ENCODE assay signal across 19 cellular contexts in genomic region chr21:31030367-31031106, GRCh38. TPM values are rescaled to one million over a fixed set of nuclear protein-coding genes. Genes with fewer than 3 reads are reported as not detected.
DNase-seq lines count a peak whose midpoint lies in the region; ATAC-seq and TF ChIP-seq lines count a peak whose summit lies in the region.
"Had no signal": no experiment of that assay in that cellular context is flagged by ENCODE, and none has a peak within 500 bp of the region (broad histone marks: within the 10 kb centered on the region; RNA-seq: fewer than 3 reads in every experiment).

No MANE protein-coding gene starts in this region.

- H3K4me3 ChIP-seq in brain microvascular endothelial cell (ENCODE audit: low read depth, low read length) (no peak overlapping the region), GM23248 (no peak overlapping the region)

- H3K9me2 ChIP-seq in GM23248 (ENCODE audit: insufficient read depth): no peaks in the 10 kb centered on the region

- DNase-seq in NCI-H69 (lab: John Stamatoyannopoulos, UW) (peak; percentile 44), brain microvascular endothelial cell (no peak), germinal center (ENCODE audit: low spot score) (no peak), GM23248 (no peak), LoVo (ENCODE audit: low spot score) (no peak)
- DNase-seq: activated CD8-positive, alpha-beta T cell treated with anti-CD3 and anti-CD28 coated beads for 36 hours; activated naive CD4-positive, alpha-beta T cell treated with anti-CD3 and anti-CD28 coated beads, Interleukin-2, amount 10 ng/mL, durations not matched to agents 7 days and 5 days; cerebellar nuclear complex; GF-D8; H9; IMR-90; NCI-H187 treated with DMSO at 0.1 percent for 48 hours had no signal

- ATAC-seq in GM18511 (IDR thresholded peaks at IDR 0.05; ENCODE audit: unreplicated experiment): peak; percentile 87
- peak; percentile 86 for ATAC-seq in GM21367 (IDR thresholded peaks at IDR 0.05; ENCODE audit: unreplicated experiment)
- ATAC-seq in HG02973 (IDR thresholded peaks at IDR 0.05; ENCODE audit: unreplicated experiment): peak; percentile 82
- ATAC-seq: activated CD8-positive, alpha-beta T cell treated with anti-CD3 and anti-CD28 coated beads for 36 hours had no signal

- no peaks in the 10 kb centered on the region for H3K9me3 ChIP-seq in GM23248 (ENCODE audit: low read depth)

- H3K4me1 ChIP-seq in GM23248 (ENCODE audit: insufficient read depth): no peaks in the 10 kb centered on the region
- H3K4me1 ChIP-seq: parathyroid adenoma had no signal

- H3K27me3 ChIP-seq in brain microvascular endothelial cell (replicated peaks): no peaks in the 10 kb centered on the region
- H3K27me3 ChIP-seq in GM23248 (replicated peaks; ENCODE audit: insufficient read depth): no peaks in the 10 kb centered on the region

- no peak overlapping the region for H3K27ac ChIP-seq in brain microvascular endothelial cell
- no peak overlapping the region for H3K27ac ChIP-seq in GM23248
- H3K27ac ChIP-seq: parathyroid adenoma had no signal

- H3K9ac ChIP-seq in GM23248: no peak overlapping the region
- H3K9ac ChIP-seq: parathyroid adenoma had no signal

- no peaks in the 10 kb centered on the region for H4K20me1 ChIP-seq in GM23248 (ENCODE audit: insufficient read depth)

- H3K79me2 ChIP-seq in GM23248 (ENCODE audit: insufficient read depth): no peaks in the 10 kb centered on the region
- H3K79me2 ChIP-seq: parathyroid adenoma had no signal

- no peak overlapping the region for H3K4me2 ChIP-seq in GM23248 (ENCODE audit: unreplicated experiment)

- in situ Hi-C loops in brain microvascular endothelial cell (cut with HindIII; ENCODE audit: low pct_ligation_motif_present, low sequenced_read_pairs) (no loop called here), GM23248 (cut with MboI) (no loop called here)

- H2AFZ ChIP-seq in GM23248: no peak overlapping the region
- H2AFZ ChIP-seq: parathyroid adenoma had no signal

- no peaks in the 10 kb centered on the region for H3F3A ChIP-seq in GM23248 (ENCODE audit: insufficient read depth)

- 26 to 28% methylated on average over 3 of the region's 3 CpGs for WGBS in GM23248 (ENCODE audit: low coverage in 1 of 2, low lambda C conversion rate in 2 of 2, missing lambda C conversion rate in 2 of 2), 2 experiments

- TF ChIP-seq CTCF in brain microvascular endothelial cell (IDR thresholded peaks at IDR 0.05; ENCODE audit: low read depth, low read length, missing control alignments): no peak

- H3K36me3 ChIP-seq in brain microvascular endothelial cell (replicated peaks) (no peaks in the 10 kb centered on the region), GM23248 (ENCODE audit: low read depth) (no peaks in the 10 kb centered on the region)

RNA-seq across cellular contexts. Expression of gene KRTAP19-8, which starts 7.7 kb away (rescaled TPM):
- total RNA-seq in GM23248 (2014; rRNA removed; shearing (Covaris generic)): not detected in 2 replicates
- not detected in 2 replicates for polyA plus RNA-seq in GM23248 (2016; fragmentation: Nextera tagmentation; extraction: Ambion mirVana)
- total RNA-seq: activated CD8-positive, alpha-beta T cell treated with anti-CD3 and anti-CD28 coated beads for 36 hours; H9; IMR-90; mesenteric fat pad had no signal
- polyA plus RNA-seq: CD14-positive monocyte, esophagus, IMR-90 had no signal
